ENCODE assay signal across 1 cellular context in the genomic region with DNA sequence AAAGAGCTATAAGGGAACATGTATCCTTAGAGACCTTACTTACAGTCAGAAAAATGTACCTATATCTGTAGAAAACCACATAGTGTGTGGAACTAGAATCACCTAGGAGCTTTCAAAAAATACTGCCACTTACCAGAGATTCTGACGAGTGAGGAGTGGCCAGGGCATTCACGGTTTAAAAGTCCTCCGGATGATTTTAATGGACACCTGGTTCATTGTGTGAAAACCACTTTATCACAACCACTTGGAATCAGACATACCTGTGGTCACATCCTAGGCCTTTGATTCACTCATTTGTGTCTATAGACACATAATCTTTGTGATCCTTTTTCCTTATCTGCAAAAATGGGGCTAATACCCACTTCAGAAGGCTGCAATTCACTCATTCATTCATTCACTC.
TF ChIP-seq lines count a peak whose summit lies in the region.

No MANE protein-coding gene starts in this region.

TF ChIP-seq in SK-N-SH, 30 proteins besides CTCF, POLR2A, EP300 and RAD21:
- TF ChIP-seq, protein P1, sequence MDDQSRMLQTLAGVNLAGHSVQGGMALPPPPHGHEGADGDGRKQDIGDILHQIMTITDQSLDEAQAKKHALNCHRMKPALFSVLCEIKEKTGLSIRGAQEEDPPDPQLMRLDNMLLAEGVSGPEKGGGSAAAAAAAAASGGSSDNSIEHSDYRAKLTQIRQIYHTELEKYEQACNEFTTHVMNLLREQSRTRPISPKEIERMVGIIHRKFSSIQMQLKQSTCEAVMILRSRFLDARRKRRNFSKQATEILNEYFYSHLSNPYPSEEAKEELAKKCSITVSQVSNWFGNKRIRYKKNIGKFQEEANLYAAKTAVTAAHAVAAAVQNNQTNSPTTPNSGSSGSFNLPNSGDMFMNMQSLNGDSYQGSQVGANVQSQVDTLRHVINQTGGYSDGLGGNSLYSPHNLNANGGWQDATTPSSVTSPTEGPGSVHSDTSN (IDR thresholded peaks at IDR 0.05) = no peak
- TF ChIP-seq MEF2A (IDR thresholded peaks at IDR 0.05; ENCODE audit: borderline replicate concordance, low read depth) (no peak), JUND (IDR thresholded peaks at IDR 0.05) (no peak), SMC3 (IDR thresholded peaks at IDR 0.05; ENCODE audit: low read depth, low read length) (no peak)
